Comparison of ENCODE assay signal across 19 cellular contexts in the genomic region with DNA sequence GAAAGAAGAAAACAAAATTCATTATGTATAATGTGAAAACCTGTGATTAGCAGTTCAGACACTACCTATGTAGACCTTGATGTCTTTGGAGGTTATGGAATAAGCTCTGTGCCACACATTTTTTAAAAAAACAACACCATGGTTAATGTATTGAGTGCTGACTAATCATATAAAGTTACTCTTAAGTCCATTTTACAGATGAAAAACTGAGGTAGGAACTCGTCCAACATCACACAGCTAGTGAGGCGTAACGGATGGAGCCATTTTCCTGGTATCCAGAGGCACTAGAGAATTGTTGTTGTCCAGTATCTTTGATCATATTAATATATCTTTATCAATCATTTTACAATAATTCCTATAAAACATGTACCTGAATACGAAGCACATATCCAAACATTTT.
A peak's percentile ranks its signal among the peaks of the same experiment; 100 is the strongest.
DNase-seq lines count a peak whose midpoint lies in the region; ATAC-seq, FAIRE-seq and TF ChIP-seq lines count a peak whose summit lies in the region.
"Had no signal": no experiment of that assay in that cellular context is flagged by ENCODE, and none has a peak within 500 bp of the region (broad histone marks: within the 10 kb centered on the region; RNA-seq: fewer than 3 reads in every experiment).

No MANE protein-coding gene starts in this region.

- peaks cover 32% of the 10 kb centered on the region for H3K79me2 ChIP-seq in K562 (ENCODE audit: control insufficient read depth, insufficient read depth, low read length)

- no peaks in the 10 kb centered on the region for H3K27me3 ChIP-seq in BLaER1
- H3K27me3 ChIP-seq in K562 (ENCODE audit: control insufficient read depth in 2 of 2, insufficient read depth in 2 of 2, low read length in 2 of 2) = no peaks in the 10 kb centered on the region
- H3K27me3 ChIP-seq in muscle layer of colon (ENCODE audit: control insufficient read depth in 1 of 2, insufficient read depth in 2 of 2, low read length in 2 of 2) = no peaks in the 10 kb centered on the region
- H3K27me3 ChIP-seq in transverse colon = no peaks in the 10 kb centered on the region
- H3K27me3 ChIP-seq: SJSA1 had no signal

- TF ChIP-seq POLR2A in K562 (conservative IDR thresholded peaks at IDR 0.05) = no peak
- TF ChIP-seq POLR2A in transverse colon (IDR thresholded peaks at IDR 0.05) = no peak

- intact Hi-C loops in K562 (cut with micrococcal nuclease) = no loop called here
- intact Hi-C loops in transverse colon (cut with DNase I; ENCODE audit: low total_unique reads) = no loop called here

- peak overlapping the region; percentile 81 for H3K4me2 ChIP-seq in BLaER1
- H3K4me2 ChIP-seq in K562 (ENCODE audit: insufficient read depth, low read length) = no peak overlapping the region

- no peaks in the 10 kb centered on the region for H3K9me1 ChIP-seq in K562 (ENCODE audit: control insufficient read depth, insufficient read depth, low read length)

- no peaks in the 10 kb centered on the region for H3K9me3 Mint-ChIP-seq in activated naive CD4-positive, alpha-beta T cell treated with anti-CD3 and anti-CD28 coated beads, Interleukin-2, amount 50 U/mL, for 72 hours
- H3K9me3 Mint-ChIP-seq: CD4-positive, alpha-beta T cell had no signal

- DNase-seq in K562 (ENCODE audit: extremely low read depth in 1 of 4, low spot score in 3 of 4) (no peak), transverse colon (no peak), CD1c-positive myeloid dendritic cell (ENCODE audit: extremely low spot score) (no peak)
- DNase-seq in activated naive CD4-positive, alpha-beta T cell treated with anti-CD3 and anti-CD28 coated beads, Interleukin-2, amount 50 U/mL, for 72 hours (ENCODE audit: low spot score in 2 of 2) = no peak
- DNase-seq in stimulated activated CD4-positive, alpha-beta T cell treated with anti-CD3 and anti-CD28 coated beads, Interleukin-2, amount 100 ng/mL, for 24 hours = no peak
- DNase-seq: CD4-positive, alpha-beta T cell; COR-L47; DMS79; Kasumi-1; NCI-H1694; NCI-H2081; NCI-H2171; NCI-H345; NCI-H524 had no signal

- H3K27ac Mint-ChIP-seq in activated naive CD4-positive, alpha-beta T cell treated with anti-CD3 and anti-CD28 coated beads, Interleukin-2, amount 50 U/mL, for 72 hours = no peak overlapping the region
- H3K27ac Mint-ChIP-seq: CD4-positive, alpha-beta T cell had no signal

- TF ChIP-seq RAD21 in K562 (CRISPR knock-in tag; conservative IDR thresholded peaks at IDR 0.05 in 1 of 2, IDR thresholded peaks at IDR 0.05 in 1 of 2) = no peak

- TF ChIP-seq CTCF in K562 (IDR thresholded peaks at IDR 0.05 in 2 of 3, conservative IDR thresholded peaks at IDR 0.05 in 1 of 3; ENCODE audit: insufficient read depth in 2 of 3, low read depth in 1 of 3, low read length in 3 of 3) (no peak), transverse colon (IDR thresholded peaks at IDR 0.05) (no peak)

- no peak overlapping the region for H3K9ac ChIP-seq in BLaER1
- no peak overlapping the region for H3K9ac ChIP-seq in K562 (ENCODE audit: insufficient read depth in 1 of 2, low read depth in 2 of 2, low read length in 2 of 2)
- H3K9ac ChIP-seq in muscle layer of colon (ENCODE audit: low read length) = no peak overlapping the region

- H3K9me3 ChIP-seq in BLaER1 (no peaks in the 10 kb centered on the region), K562 (replicated peaks; ENCODE audit: control insufficient read depth, insufficient read depth, low read depth, low read length) (no peaks in the 10 kb centered on the region), muscle layer of colon (ENCODE audit: low read length) (no peaks in the 10 kb centered on the region), transverse colon (no peaks in the 10 kb centered on the region)
- H3K9me3 ChIP-seq: SJSA1 had no signal

- TF ChIP-seq EP300 in K562 (IDR thresholded peaks at IDR 0.05; ENCODE audit: low read length) (no peak), transverse colon (IDR thresholded peaks at IDR 0.05; ENCODE audit: low read depth) (no peak)

- ATAC-seq in K562 = no peak
- ATAC-seq in activated naive CD4-positive, alpha-beta T cell treated with anti-CD3 and anti-CD28 coated beads, Interleukin-2, amount 50 U/mL, for 72 hours = no peak

- H3K36me3 ChIP-seq in BLaER1 = peaks cover 23% of the 10 kb centered on the region; the same call in 1 of the 2 replicates
- H3K36me3 ChIP-seq in K562 (ENCODE audit: control insufficient read depth, insufficient read depth, low read length) = peaks cover 41% of the 10 kb centered on the region; the same call in 2 of the 3 replicates
- H3K36me3 ChIP-seq in muscle layer of colon (ENCODE audit: insufficient read depth, low read length) = peaks cover under 1% of the 10 kb centered on the region
- H3K36me3 ChIP-seq in transverse colon = no peaks in the 10 kb centered on the region

- H3K4me3 ChIP-seq in BLaER1 (no peak overlapping the region), K562 (no peak overlapping the region), muscle layer of colon (ENCODE audit: low read depth in 1 of 2, low read length in 2 of 2) (no peak overlapping the region), transverse colon (no peak overlapping the region)
- H3K4me3 ChIP-seq: SJSA1 had no signal

- no peak overlapping the region for H2AFZ ChIP-seq in K562 (ENCODE audit: low read depth, low read length)

- H4K20me1 ChIP-seq in BLaER1 = no peaks in the 10 kb centered on the region
- no peaks in the 10 kb centered on the region for H4K20me1 ChIP-seq in K562 (replicated peaks; ENCODE audit: control insufficient read depth, insufficient read depth, low read length)

- H3K4me1 ChIP-seq in BLaER1 = peaks cover 58% of the 10 kb centered on the region
- peaks cover 6 to 28% of the 10 kb centered on the region in 2 experiments; a peak in 4 of 5 replicates for H3K4me1 ChIP-seq in K562 (replicated peaks in 1 of 2; ENCODE audit: control insufficient read depth in 2 of 2, insufficient read depth in 2 of 2, low read length in 2 of 2)
- H3K4me1 ChIP-seq in muscle layer of colon (ENCODE audit: insufficient read depth, low read length) = peaks cover 82% of the 10 kb centered on the region
- peaks cover 0 to 38% (median 15%) of the 10 kb centered on the region in 4 donors for H3K4me1 ChIP-seq in transverse colon

- peaks cover 0 to 5% of the 10 kb centered on the region in 2 donors for H3K36me3 Mint-ChIP-seq in activated naive CD4-positive, alpha-beta T cell treated with anti-CD3 and anti-CD28 coated beads, Interleukin-2, amount 50 U/mL, for 72 hours

- no peak for FAIRE-seq in K562 (lab: Jason Lieb, UNC)
- FAIRE-seq: H54, RCC 7860 had no signal

- H3K27ac ChIP-seq in BLaER1 (peak overlapping the region; percentile 69; the same call in 1 of the 2 replicates), K562 (ENCODE audit: extremely low read depth, low read depth, low read length) (no peak overlapping the region), muscle layer of colon (ENCODE audit: low read depth, low read length) (peak overlapping the region; percentile 15), transverse colon (peak overlapping the region; percentile 52 to 76 (median 67))
- H3K27ac ChIP-seq: SJSA1 had no signal

- 93% methylated on average over 4 of the region's 4 CpGs for WGBS in K562 (ENCODE audit: insufficient coverage, low coverage, missing lambda C conversion rate)
- 94 to 100% methylated on average over 4 of the region's 4 CpGs for WGBS in transverse colon (ENCODE audit: low coverage in 1 of 2), 2 donors

- CTCF ChIA-PET in K562 (lab: Yijun Ruan, JAX; ENCODE audit: low intra/inter-chr PET ratio) = no interaction called here

- BruUV-seq in K562 (replicated peaks; lab: Mats Ljungman, UMichigan) = no TSS peak

- in situ Hi-C loops in K562 (cut with MboI) = no loop called here
- in situ Hi-C loops in transverse colon (cut with MboI; ENCODE audit: low pct_ligation_motif_present in 1 of 4, low pct_unique_long_range_greater_than_20kb in 1 of 4, low sequenced_read_pairs in 3 of 4) = no loop called here

- POLR2A ChIA-PET in K562 (lab: Yijun Ruan, JAX) = interaction anchor here (0.8 to 1.7 kb wide), 3 partner anchors 8 to 13 kb away, joined by 3 to 4 read pairs (median 4); no protein-coding TSS in a partner anchor

TF ChIP-seq in K562, 482 proteins besides CTCF, POLR2A, EP300 and RAD21 (continues in another document):
- no peak for TF ChIP-seq ZBTB7A (IDR thresholded peaks at IDR 0.05; ENCODE audit: borderline replicate concordance, control insufficient read depth, low read depth, low read length)
- no peak for TF ChIP-seq DACH1 (IDR thresholded peaks at IDR 0.05; ENCODE audit: partially characterized antibody)
- TF ChIP-seq, protein P1, sequence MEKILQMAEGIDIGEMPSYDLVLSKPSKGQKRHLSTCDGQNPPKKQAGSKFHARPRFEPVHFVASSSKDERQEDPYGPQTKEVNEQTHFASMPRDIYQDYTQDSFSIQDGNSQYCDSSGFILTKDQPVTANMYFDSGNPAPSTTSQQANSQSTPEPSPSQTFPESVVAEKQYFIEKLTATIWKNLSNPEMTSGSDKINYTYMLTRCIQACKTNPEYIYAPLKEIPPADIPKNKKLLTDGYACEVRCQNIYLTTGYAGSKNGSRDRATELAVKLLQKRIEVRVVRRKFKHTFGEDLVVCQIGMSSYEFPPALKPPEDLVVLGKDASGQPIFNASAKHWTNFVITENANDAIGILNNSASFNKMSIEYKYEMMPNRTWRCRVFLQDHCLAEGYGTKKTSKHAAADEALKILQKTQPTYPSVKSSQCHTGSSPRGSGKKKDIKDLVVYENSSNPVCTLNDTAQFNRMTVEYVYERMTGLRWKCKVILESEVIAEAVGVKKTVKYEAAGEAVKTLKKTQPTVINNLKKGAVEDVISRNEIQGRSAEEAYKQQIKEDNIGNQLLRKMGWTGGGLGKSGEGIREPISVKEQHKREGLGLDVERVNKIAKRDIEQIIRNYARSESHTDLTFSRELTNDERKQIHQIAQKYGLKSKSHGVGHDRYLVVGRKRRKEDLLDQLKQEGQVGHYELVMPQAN (IDR thresholded peaks at IDR 0.05; ENCODE audit: borderline replicate concordance) = no peak
- TF ChIP-seq SP2 (IDR thresholded peaks at IDR 0.05; ENCODE audit: extremely low read depth, low read depth, low read length, poor library complexity, severe bottlenecking) = no peak
- TF ChIP-seq ZNF354B (CRISPR knock-in tag; IDR thresholded peaks at IDR 0.05) = no peak
- no peak for TF ChIP-seq CEBPG (CRISPR knock-in tag; IDR thresholded peaks at IDR 0.05)
- TF ChIP-seq CEBPG (tag; conservative IDR thresholded peaks at IDR 0.05 in 1 of 2, IDR thresholded peaks at IDR 0.05 in 1 of 2) = no peak
- TF ChIP-seq MAFG (tag; conservative IDR thresholded peaks at IDR 0.05) = peak; percentile 39; the same call in 1 of the 2 replicates
- peak; percentile 69 for TF ChIP-seq BCOR (IDR thresholded peaks at IDR 0.05)
- no peak for TF ChIP-seq CSDE1 (IDR thresholded peaks at IDR 0.05)
- TF ChIP-seq HDAC3 (IDR thresholded peaks at IDR 0.05; ENCODE audit: borderline replicate concordance, partially characterized antibody) = no peak
- no peak for TF ChIP-seq TRIM28 (IDR thresholded peaks at IDR 0.05)
- TF ChIP-seq ZNF699 (CRISPR knock-in tag; IDR thresholded peaks at IDR 0.05; ENCODE audit: insufficient replicate concordance) = no peak
- no peak for TF ChIP-seq MYBL2 (IDR thresholded peaks at IDR 0.05; ENCODE audit: low read depth)
- TF ChIP-seq MYBL2 (CRISPR knock-in tag; IDR thresholded peaks at IDR 0.05; ENCODE audit: borderline replicate concordance) = no peak
- TF ChIP-seq NRF1 (conservative IDR thresholded peaks at IDR 0.05 in 1 of 2, IDR thresholded peaks at IDR 0.05 in 1 of 2) = no peak
